8 cellular contexts compared by ENCODE assay signal in the genomic region with DNA sequence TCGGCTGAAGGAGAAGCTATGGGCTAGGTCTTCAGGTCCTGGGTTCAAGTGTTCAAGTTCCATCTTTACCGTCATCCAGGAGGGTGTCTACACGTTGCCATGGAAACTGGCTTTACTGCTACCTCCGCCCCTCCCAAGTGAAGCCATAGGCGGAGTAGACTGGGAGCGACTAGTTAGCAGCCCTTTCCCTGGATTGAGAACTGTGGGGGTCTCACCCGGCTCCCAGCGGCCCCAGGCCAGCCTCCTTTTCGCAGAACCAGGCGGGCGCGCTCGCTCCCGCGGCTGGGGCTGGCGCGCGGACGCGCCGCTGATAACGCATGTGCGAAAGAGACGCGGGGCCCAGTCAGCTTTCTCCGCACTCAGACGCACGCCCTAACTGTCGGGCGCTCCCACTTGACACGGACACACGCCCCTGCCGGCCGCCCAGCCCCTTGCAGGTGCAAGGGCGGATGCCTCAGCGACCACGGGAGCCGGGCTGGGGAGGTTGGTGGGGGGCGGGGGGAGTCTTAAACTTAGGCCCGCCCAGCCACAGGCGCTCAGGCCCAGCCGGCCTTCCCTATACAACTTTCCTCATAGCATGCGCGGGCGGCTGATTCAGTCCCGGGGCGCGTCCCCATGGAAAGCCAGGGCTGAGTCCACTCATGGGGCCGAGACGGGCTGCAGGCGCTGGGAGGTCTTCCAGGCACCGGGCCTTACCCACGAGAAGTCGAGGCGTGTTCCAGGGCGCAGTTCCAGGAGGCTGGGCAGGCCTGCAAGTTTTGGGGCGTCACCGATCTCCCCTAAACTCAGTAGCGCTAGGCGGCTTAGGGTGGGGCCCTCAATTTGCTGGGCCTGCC. TPM values are rescaled to one million over a fixed set of nuclear protein-coding genes. Genes with fewer than 3 reads are reported as not detected.
A peak's percentile ranks its signal among the peaks of the same experiment; 100 is the strongest.
DNase-seq lines count a peak whose midpoint lies in the region; ATAC-seq and TF ChIP-seq lines count a peak whose summit lies in the region.

No MANE protein-coding gene starts in this region.

- TF ChIP-seq POLR2A in HCT116 (IDR thresholded peaks at IDR 0.05; ENCODE audit: borderline replicate concordance, extremely low read depth, insufficient read depth, insufficient read length), result no peak

- no peaks in the 10 kb centered on the region for H3K9me2 ChIP-seq in HCT116 (ENCODE audit: insufficient read depth)

- H3K79me2 ChIP-seq in HCT116 (ENCODE audit: insufficient read depth, low read length), result no peaks in the 10 kb centered on the region

- H2AFZ ChIP-seq in HCT116 (ENCODE audit: low read depth, low read length, poor library complexity, severe bottlenecking), result no peak overlapping the region

- RAD21 ChIA-PET in HCT116 (lab: Charles Lee; ENCODE audit: low non-redundant PET in 1 of 2, low total read pairs in 2 of 2, uncharacterized antibody in 2 of 2, unreplicated experiment in 2 of 2), result no interaction called here

- ATAC-seq in HCT116, result peak; percentile 96

- H3K4me2 ChIP-seq in HCT116 (ENCODE audit: low read length), result peak overlapping the region; percentile 72

- H3K9me3 ChIP-seq in HCT116 (ENCODE audit: control insufficient read depth in 1 of 2, insufficient read depth in 1 of 2, low read depth in 1 of 2, low read length in 2 of 2) (no peaks in the 10 kb centered on the region), mucosa of rectum (ENCODE audit: control insufficient read depth in 2 of 2, low read length in 2 of 2) (no peaks in the 10 kb centered on the region)

- CTCF ChIA-PET in HCT116 (lab: Charles Lee), result interaction anchor here (0.6 to 1.6 kb wide), 2 partner anchors 9 to 14 kb away, joined by 3 to 5 read pairs; no protein-coding TSS in a partner anchor

- H3K4me3 ChIP-seq in HCT116 (replicated peaks in 1 of 2; ENCODE audit: low read depth in 1 of 2, low read length in 2 of 2) (peak overlapping the region; percentile 30 to 45), mucosa of rectum (ENCODE audit: low read length in 2 of 2) (peak overlapping the region; percentile 65 to 72)

- no peak for TF ChIP-seq RAD21 in HCT116 (IDR thresholded peaks at IDR 0.05; ENCODE audit: low read depth)

- peak; percentile 95 for DNase-seq in DMS53 (lab: John Stamatoyannopoulos, UW)
- no peak for DNase-seq in HCT116 (ENCODE audit: low read depth, low spot score)
- DNase-seq in NCI-H510A treated with DMSO at 0.1 percent for 48 hours (lab: John Stamatoyannopoulos, UW), result peak; percentile 82
- peak; percentile 67 for DNase-seq in activated T-cell treated with anti-CD3 and anti-CD28 coated beads for 1 hour (ENCODE audit: low read depth)
- no peak for DNase-seq in epithelial cell of prostate (ENCODE audit: low read depth, low spot score)
- DNase-seq in stimulated activated naive CD4-positive, alpha-beta T cell treated with Interleukin-2 at 50 U/mL for 16 hours (lab: John Stamatoyannopoulos, UW), result peak; percentile 74
- no peak for DNase-seq in epidermal melanocyte (ENCODE audit: insufficient read length, low spot score)

- H3K9ac ChIP-seq in HCT116 (ENCODE audit: low read length) (peak overlapping the region; percentile 46; the same call in 1 of the 2 replicates), mucosa of rectum (ENCODE audit: low read depth in 1 of 2, low read length in 2 of 2) (peak overlapping the region; percentile 73 to 77)

- peaks cover 12 to 23% of the 10 kb centered on the region in 2 experiments for H3K4me1 ChIP-seq in HCT116 (ENCODE audit: control insufficient read depth in 1 of 2, insufficient read depth in 2 of 2, low read length in 2 of 2)
- H3K4me1 ChIP-seq in mucosa of rectum (ENCODE audit: control insufficient read depth in 2 of 2, insufficient read depth in 2 of 2, low read length in 2 of 2), result peaks cover 15 to 16% of the 10 kb centered on the region in 2 donors

- POLR2A ChIA-PET in HCT116 (lab: Charles Lee), result no interaction called here

- intact Hi-C loops in HCT116 (cut with micrococcal nuclease), result loop anchor here (2.0 kb wide), 1 partner anchor 14 kb away; no protein-coding TSS in a partner anchor

- BruUV-seq in HCT116 (replicated peaks; lab: Mats Ljungman, UMichigan), result no TSS peak

- TF ChIP-seq CTCF in HCT116 (IDR thresholded peaks at IDR 0.05 in 2 of 3, conservative IDR thresholded peaks at IDR 0.05 in 1 of 3; ENCODE audit: borderline replicate concordance in 1 of 3, insufficient read depth in 1 of 3, low read depth in 2 of 3, low read length in 2 of 3), result peak in 2 of 3 experiments; percentile 42 to 61; a peak in 4 of 6 replicates

- H3K27ac ChIP-seq in HCT116 (ENCODE audit: low read depth, low read length) (no peak overlapping the region), epithelial cell of prostate (peak overlapping the region; percentile 38), mucosa of rectum (ENCODE audit: low read depth in 2 of 2, low read length in 2 of 2) (peak overlapping the region; percentile 61 to 67)

- no peaks in the 10 kb centered on the region for H3K27me3 ChIP-seq in HCT116 (ENCODE audit: insufficient read depth, low read length)
- no peaks in the 10 kb centered on the region for H3K27me3 ChIP-seq in mucosa of rectum (ENCODE audit: control insufficient read depth in 2 of 2, insufficient read depth in 2 of 2, low read length in 2 of 2)

- H3K36me3 ChIP-seq in HCT116 (ENCODE audit: control insufficient read depth in 1 of 2, insufficient read depth in 2 of 2, low read length in 2 of 2) (peaks cover 0 to 13% of the 10 kb centered on the region in 2 experiments; a peak in 2 of 4 replicates), mucosa of rectum (ENCODE audit: control insufficient read depth in 2 of 2, insufficient read depth in 2 of 2, low read length in 2 of 2) (peaks cover 7 to 21% of the 10 kb centered on the region in 2 donors)

- no peaks in the 10 kb centered on the region for H4K20me1 ChIP-seq in HCT116 (ENCODE audit: insufficient read depth)

TF ChIP-seq in HCT116, 20 proteins besides CTCF, POLR2A, EP300 and RAD21:
- TF ChIP-seq MAX (IDR thresholded peaks at IDR 0.05) (peak; percentile 54; the same call in 1 of the 2 replicates), ZFX (IDR thresholded peaks at IDR 0.05) (0 out of 2 replicates have a peak, but pooled peaks have one; percentile 43), POLR2AphosphoS5 (IDR thresholded peaks at IDR 0.05; ENCODE audit: low read depth, low read length) (peak; percentile 59; the same call in 1 of the 2 replicates), EZH2phosphoT487 (IDR thresholded peaks at IDR 0.05; ENCODE audit: borderline replicate concordance) (no peak), TCF7L2 (IDR thresholded peaks at IDR 0.05; ENCODE audit: borderline replicate concordance, extremely low read depth, insufficient read depth, insufficient read length) (peak; percentile 9), SIN3A (IDR thresholded peaks at IDR 0.05; ENCODE audit: low read depth) (no peak)
- TF ChIP-seq, protein P1, sequence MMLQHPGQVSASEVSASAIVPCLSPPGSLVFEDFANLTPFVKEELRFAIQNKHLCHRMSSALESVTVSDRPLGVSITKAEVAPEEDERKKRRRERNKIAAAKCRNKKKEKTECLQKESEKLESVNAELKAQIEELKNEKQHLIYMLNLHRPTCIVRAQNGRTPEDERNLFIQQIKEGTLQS (IDR thresholded peaks at IDR 0.05), result no peak

RNA-seq across cellular contexts. Expression of gene EFNA4, which starts 7.4 kb away (rescaled TPM):
- total RNA-seq in HCT116 (2021; ENCODE audit: unreplicated experiment), result 9.8 TPM
- polyA plus RNA-seq in HCT116 (2012), result 9.0 and 10.9 TPM in 2 replicates

RNA-seq across cellular contexts. Expression of gene EFNA3, which starts 7.7 kb away (rescaled TPM):
- total RNA-seq in HCT116 (2021; ENCODE audit: unreplicated experiment), result 20.4 TPM
- 29.2 and 31.1 TPM in 2 replicates for polyA plus RNA-seq in HCT116 (2012)

RNA-seq across cellular contexts. Expression of gene ADAM15, which starts 19.8 kb away (rescaled TPM):
- total RNA-seq in HCT116 (2021; ENCODE audit: unreplicated experiment), result 149 TPM
- 185 and 189 TPM in 2 replicates for polyA plus RNA-seq in HCT116 (2012)

RNA-seq across cellular contexts. Expression of gene DCST1, which starts 37.3 kb away (rescaled TPM):
- 0.32 TPM for total RNA-seq in HCT116 (2021; ENCODE audit: unreplicated experiment)
- 0.08 and 0.14 TPM in 2 replicates for polyA plus RNA-seq in HCT116 (2012)

RNA-seq across cellular contexts. Expression of gene DCST2, which starts 37.4 kb away (rescaled TPM):
- total RNA-seq in HCT116 (2021; ENCODE audit: unreplicated experiment), result 2.0 TPM
- 2.4 and 2.9 TPM in 2 replicates for polyA plus RNA-seq in HCT116 (2012)

Comparison
In these comparisons a context has a peak if more than half of its experiments do, and no peak if none do; other contexts are left out.
1. DNase-seq: peak in DMS53 (single experiment), NCI-H510A treated with DMSO at 0.1 percent for 48 hours (single experiment), activated T-cell treated with anti-CD3 and anti-CD28 coated beads for 1 hour (single experiment) and stimulated activated naive CD4-positive, alpha-beta T cell treated with Interleukin-2 at 50 U/mL for 16 hours (single experiment); none in HCT116 (single experiment), epithelial cell of prostate (single experiment) and epidermal melanocyte (single experiment).